In genomic region chr1:77558591-77559164, GRCh38 we compare ENCODE assay signal across 10 cellular contexts.
"Had no signal": no experiment of that assay in that cellular context is flagged by ENCODE, and none has a peak within 500 bp of the region (broad histone marks: within the 10 kb centered on the region; RNA-seq: fewer than 3 reads in every experiment).

No MANE protein-coding gene starts in this region.

- H3K9me3 Mint-ChIP-seq: activated T-helper 2 cell treated with anti-CD3 and anti-CD28 coated beads, Interferon-gamma antibody, Interleukin-2, Interleukin-4, amounts not matched to agents 10 μg/mL and 5 μg/mL and 100 μg/mL, durations not matched to agents 14 hours and 24 hours and 36 hours; natural killer cell had no signal

- H3K79me2 ChIP-seq: parathyroid adenoma had no signal

- H3K27ac ChIP-seq: parathyroid adenoma, WERI-Rb-1 had no signal

- H3K4me2 ChIP-seq: smooth muscle cell had no signal

- H3K9ac ChIP-seq: parathyroid adenoma had no signal

- H3K4me3 Mint-ChIP-seq: activated naive CD4-positive, alpha-beta T cell treated with anti-CD3 and anti-CD28 coated beads for 36 hours; natural killer cell had no signal

- DNase-seq: activated CD4-positive, alpha-beta T cell treated with anti-CD3 and anti-CD28 coated beads, Interleukin-2, amount 50 U/mL, for 48 hours; activated naive CD4-positive, alpha-beta T cell treated with anti-CD3 and anti-CD28 coated beads for 36 hours; mesendoderm; natural killer cell; stimulated activated CD4-positive, alpha-beta T cell treated with anti-CD3 and anti-CD28 coated beads, Interleukin-4, amount 100 ng/mL, for 1 hour; WERI-Rb-1 had no signal

- H2AFZ ChIP-seq: parathyroid adenoma had no signal

- H3K4me3 ChIP-seq: smooth muscle cell had no signal

- H3K36me3 ChIP-seq: WERI-Rb-1 had no signal

- ATAC-seq: natural killer cell, sciatic nerve had no signal

- H3K27ac Mint-ChIP-seq: activated naive CD4-positive, alpha-beta T cell treated with anti-CD3 and anti-CD28 coated beads for 36 hours; activated T-helper 2 cell treated with anti-CD3 and anti-CD28 coated beads, Interferon-gamma antibody, Interleukin-2, Interleukin-4, amounts not matched to agents 10 μg/mL and 5 μg/mL and 100 μg/mL, durations not matched to agents 14 hours and 24 hours and 36 hours; natural killer cell had no signal

- H3K36me3 Mint-ChIP-seq: natural killer cell had no signal
